Comparison of ENCODE assay signal across 1 cellular context in genomic region chr15:45166792-45167630, GRCh38.
A peak's percentile ranks its signal among the peaks of the same experiment; 100 is the strongest.
TF ChIP-seq lines count a peak whose summit lies in the region.

No MANE protein-coding gene starts in this region.

TF ChIP-seq in HepG2, 621 proteins besides CTCF, POLR2A, EP300 and RAD21 (continues in another document):
- TF ChIP-seq ZNF569 (CRISPR knock-in tag; IDR thresholded peaks at IDR 0.05; ENCODE audit: borderline replicate concordance) (no peak), NFE2L2 (IDR thresholded peaks at IDR 0.05; ENCODE audit: low read length) (no peak), ZNF619 (CRISPR knock-in tag; IDR thresholded peaks at IDR 0.05) (no peak), IRF9 (CRISPR knock-in tag; IDR thresholded peaks at IDR 0.05; ENCODE audit: borderline replicate concordance) (no peak; the same call in 1 of the 2 replicates), ZNF230 (CRISPR knock-in tag; IDR thresholded peaks at IDR 0.05) (no peak), ZNF549 (CRISPR knock-in tag; IDR thresholded peaks at IDR 0.05) (no peak), PAWR (CRISPR knock-in tag; IDR thresholded peaks at IDR 0.05; ENCODE audit: borderline replicate concordance) (no peak), ZNF17 (CRISPR knock-in tag; IDR thresholded peaks at IDR 0.05) (no peak), ZSCAN9 (CRISPR knock-in tag; IDR thresholded peaks at IDR 0.05; ENCODE audit: borderline replicate concordance) (0 out of 2 replicates have a peak, but pooled peaks have one; percentile 3), ARNT (IDR thresholded peaks at IDR 0.05) (no peak), AHR (CRISPR knock-in tag; IDR thresholded peaks at IDR 0.05) (no peak), NFIB (CRISPR knock-in tag; IDR thresholded peaks at IDR 0.05; ENCODE audit: borderline replicate concordance) (no peak), PRMT3 (CRISPR knock-in tag; IDR thresholded peaks at IDR 0.05; ENCODE audit: borderline replicate concordance, low read depth) (no peak), MTF1 (CRISPR knock-in tag; IDR thresholded peaks at IDR 0.05) (no peak), ZNF841 (CRISPR knock-in tag; IDR thresholded peaks at IDR 0.05; ENCODE audit: borderline replicate concordance) (no peak), GTF2F1 (IDR thresholded peaks at IDR 0.05; ENCODE audit: low read length) (no peak), ZBTB20 (CRISPR knock-in tag; IDR thresholded peaks at IDR 0.05; ENCODE audit: borderline replicate concordance, low read depth) (no peak), ATF2 (CRISPR knock-in tag; IDR thresholded peaks at IDR 0.05) (no peak), MZF1 (CRISPR knock-in tag; IDR thresholded peaks at IDR 0.05; ENCODE audit: borderline replicate concordance) (no peak), ZBTB25 (CRISPR knock-in tag; IDR thresholded peaks at IDR 0.05) (no peak), ATF7 (IDR thresholded peaks at IDR 0.05) (no peak), ATF7 (CRISPR knock-in tag; IDR thresholded peaks at IDR 0.05) (no peak), ZNF557 (CRISPR knock-in tag; IDR thresholded peaks at IDR 0.05) (no peak), TOE1 (CRISPR knock-in tag; IDR thresholded peaks at IDR 0.05) (no peak), ZNF605 (CRISPR knock-in tag; IDR thresholded peaks at IDR 0.05) (no peak; the same call in 1 of the 2 replicates), ZNF329 (CRISPR knock-in tag; IDR thresholded peaks at IDR 0.05; ENCODE audit: low read depth) (0 out of 2 replicates have a peak, but pooled peaks have one; percentile 30), ZBTB21 (CRISPR knock-in tag; IDR thresholded peaks at IDR 0.05) (no peak), ZNF30 (CRISPR knock-in tag; IDR thresholded peaks at IDR 0.05) (no peak), TGIF2 (CRISPR knock-in tag; IDR thresholded peaks at IDR 0.05) (no peak), GPN1 (CRISPR knock-in tag; IDR thresholded peaks at IDR 0.05; ENCODE audit: borderline replicate concordance) (no peak), ZBTB2 (CRISPR knock-in tag; IDR thresholded peaks at IDR 0.05; ENCODE audit: low read depth) (no peak), TEAD3 (CRISPR knock-in tag; optimal IDR thresholded peaks at IDR 0.05; ENCODE audit: borderline replicate concordance) (no peak), ZNF264 (CRISPR knock-in tag; IDR thresholded peaks at IDR 0.05) (no peak), ZNF12 (CRISPR knock-in tag; IDR thresholded peaks at IDR 0.05) (no peak), ATF1 (CRISPR knock-in tag; IDR thresholded peaks at IDR 0.05) (no peak), CCDC6 (CRISPR knock-in tag; IDR thresholded peaks at IDR 0.05) (no peak), ZNF124 (CRISPR knock-in tag; IDR thresholded peaks at IDR 0.05) (no peak), ZNF253 (CRISPR knock-in tag; IDR thresholded peaks at IDR 0.05; ENCODE audit: borderline replicate concordance) (no peak), ZBTB34 (CRISPR knock-in tag; IDR thresholded peaks at IDR 0.05) (no peak), ZNF740 (CRISPR knock-in tag; IDR thresholded peaks at IDR 0.05) (no peak), MXD4 (CRISPR knock-in tag; IDR thresholded peaks at IDR 0.05) (no peak), FIP1L1 (IDR thresholded peaks at IDR 0.05; ENCODE audit: borderline replicate concordance, insufficient read depth, low read depth, low read length) (no peak), MXD3 (CRISPR knock-in tag; IDR thresholded peaks at IDR 0.05) (no peak), U2AF1 (optimal IDR thresholded peaks at IDR 0.05; ENCODE audit: low read depth, low read length) (no peak), ATF4 (CRISPR knock-in tag; IDR thresholded peaks at IDR 0.05) (no peak), TBX3 (IDR thresholded peaks at IDR 0.05; ENCODE audit: borderline replicate concordance) (no peak), SP140L (CRISPR knock-in tag; IDR thresholded peaks at IDR 0.05; ENCODE audit: borderline replicate concordance) (no peak)
- TF ChIP-seq, protein P1, sequence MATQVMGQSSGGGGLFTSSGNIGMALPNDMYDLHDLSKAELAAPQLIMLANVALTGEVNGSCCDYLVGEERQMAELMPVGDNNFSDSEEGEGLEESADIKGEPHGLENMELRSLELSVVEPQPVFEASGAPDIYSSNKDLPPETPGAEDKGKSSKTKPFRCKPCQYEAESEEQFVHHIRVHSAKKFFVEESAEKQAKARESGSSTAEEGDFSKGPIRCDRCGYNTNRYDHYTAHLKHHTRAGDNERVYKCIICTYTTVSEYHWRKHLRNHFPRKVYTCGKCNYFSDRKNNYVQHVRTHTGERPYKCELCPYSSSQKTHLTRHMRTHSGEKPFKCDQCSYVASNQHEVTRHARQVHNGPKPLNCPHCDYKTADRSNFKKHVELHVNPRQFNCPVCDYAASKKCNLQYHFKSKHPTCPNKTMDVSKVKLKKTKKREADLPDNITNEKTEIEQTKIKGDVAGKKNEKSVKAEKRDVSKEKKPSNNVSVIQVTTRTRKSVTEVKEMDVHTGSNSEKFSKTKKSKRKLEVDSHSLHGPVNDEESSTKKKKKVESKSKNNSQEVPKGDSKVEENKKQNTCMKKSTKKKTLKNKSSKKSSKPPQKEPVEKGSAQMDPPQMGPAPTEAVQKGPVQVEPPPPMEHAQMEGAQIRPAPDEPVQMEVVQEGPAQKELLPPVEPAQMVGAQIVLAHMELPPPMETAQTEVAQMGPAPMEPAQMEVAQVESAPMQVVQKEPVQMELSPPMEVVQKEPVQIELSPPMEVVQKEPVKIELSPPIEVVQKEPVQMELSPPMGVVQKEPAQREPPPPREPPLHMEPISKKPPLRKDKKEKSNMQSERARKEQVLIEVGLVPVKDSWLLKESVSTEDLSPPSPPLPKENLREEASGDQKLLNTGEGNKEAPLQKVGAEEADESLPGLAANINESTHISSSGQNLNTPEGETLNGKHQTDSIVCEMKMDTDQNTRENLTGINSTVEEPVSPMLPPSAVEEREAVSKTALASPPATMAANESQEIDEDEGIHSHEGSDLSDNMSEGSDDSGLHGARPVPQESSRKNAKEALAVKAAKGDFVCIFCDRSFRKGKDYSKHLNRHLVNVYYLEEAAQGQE (IDR thresholded peaks at IDR 0.05; ENCODE audit: borderline replicate concordance in 1 of 2, low read depth in 1 of 2, low read length in 2 of 2) = no peak
- TF ChIP-seq, protein P2, sequence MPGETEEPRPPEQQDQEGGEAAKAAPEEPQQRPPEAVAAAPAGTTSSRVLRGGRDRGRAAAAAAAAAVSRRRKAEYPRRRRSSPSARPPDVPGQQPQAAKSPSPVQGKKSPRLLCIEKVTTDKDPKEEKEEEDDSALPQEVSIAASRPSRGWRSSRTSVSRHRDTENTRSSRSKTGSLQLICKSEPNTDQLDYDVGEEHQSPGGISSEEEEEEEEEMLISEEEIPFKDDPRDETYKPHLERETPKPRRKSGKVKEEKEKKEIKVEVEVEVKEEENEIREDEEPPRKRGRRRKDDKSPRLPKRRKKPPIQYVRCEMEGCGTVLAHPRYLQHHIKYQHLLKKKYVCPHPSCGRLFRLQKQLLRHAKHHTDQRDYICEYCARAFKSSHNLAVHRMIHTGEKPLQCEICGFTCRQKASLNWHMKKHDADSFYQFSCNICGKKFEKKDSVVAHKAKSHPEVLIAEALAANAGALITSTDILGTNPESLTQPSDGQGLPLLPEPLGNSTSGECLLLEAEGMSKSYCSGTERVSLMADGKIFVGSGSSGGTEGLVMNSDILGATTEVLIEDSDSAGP (CRISPR knock-in tag; IDR thresholded peaks at IDR 0.05; ENCODE audit: borderline replicate concordance) = no peak
- TF ChIP-seq, protein P3, sequence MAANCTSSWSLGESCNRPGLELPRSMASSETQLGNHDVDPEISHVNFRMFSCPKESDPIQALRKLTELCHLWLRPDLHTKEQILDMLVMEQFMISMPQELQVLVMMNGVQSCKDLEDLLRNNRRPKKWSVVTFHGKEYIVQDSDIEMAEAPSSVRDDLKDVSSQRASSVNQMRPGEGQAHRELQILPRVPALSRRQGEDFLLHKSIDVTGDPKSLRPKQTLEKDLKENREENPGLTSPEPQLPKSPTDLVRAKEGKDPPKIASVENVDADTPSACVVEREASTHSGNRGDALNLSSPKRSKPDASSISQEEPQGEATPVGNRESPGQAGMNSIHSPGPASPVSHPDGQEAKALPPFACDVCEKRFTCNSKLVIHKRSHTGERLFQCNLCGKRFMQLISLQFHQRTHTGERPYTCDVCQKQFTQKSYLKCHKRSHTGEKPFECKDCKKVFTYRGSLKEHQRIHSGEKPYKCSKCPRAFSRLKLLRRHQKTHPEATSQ (CRISPR knock-in tag; IDR thresholded peaks at IDR 0.05; ENCODE audit: borderline replicate concordance) = no peak
